In genomic region chr2:105771841-105772240, GRCh38 we compare ENCODE assay signal across 13 cellular contexts. TPM values are rescaled to one million over a fixed set of nuclear protein-coding genes. Genes with fewer than 3 reads are reported as not detected.
A peak's percentile ranks its signal among the peaks of the same experiment; 100 is the strongest.
DNase-seq lines count a peak whose midpoint lies in the region; ATAC-seq and TF ChIP-seq lines count a peak whose summit lies in the region.
"Had no signal": no experiment of that assay in that cellular context is flagged by ENCODE, and none has a peak within 500 bp of the region (broad histone marks: within the 10 kb centered on the region; RNA-seq: fewer than 3 reads in every experiment).

No MANE protein-coding gene starts in this region.

- H3K4me1 Mint-ChIP-seq in activated CD8-positive, alpha-beta T cell treated with anti-CD3 and anti-CD28 coated beads, Interleukin-2, amount 10 ng/mL, durations not matched to agents 7 days and 5 days (ENCODE audit: low read depth), result peaks cover 92% of the 10 kb centered on the region
- H3K4me1 Mint-ChIP-seq in glutamatergic neuron (ENCODE audit: low read depth, unreplicated experiment) (peaks cover 48% of the 10 kb centered on the region), osteocyte (ENCODE audit: unreplicated experiment) (peaks cover 43% of the 10 kb centered on the region), Calu3 (ENCODE audit: low read depth, unreplicated experiment) (peaks cover 18% of the 10 kb centered on the region)

- H3K27ac ChIP-seq in BLaER1 treated with 17β-estradiol and CSF1 and Interleukin-3, amounts not matched to agents 10 nM and 100 nM, result peak overlapping the region in 9 of 11 experiments; percentile 1 to 95 (median 40); a peak in 12 of 22 replicates

- intact Hi-C loops in Calu3 (cut with micrococcal nuclease; ENCODE audit: unreplicated experiment), result no loop called here

- H3K9me3 Mint-ChIP-seq in activated CD8-positive, alpha-beta T cell treated with anti-CD3 and anti-CD28 coated beads, Interleukin-2, amount 10 ng/mL, durations not matched to agents 7 days and 5 days (ENCODE audit: insufficient read depth), result no peaks in the 10 kb centered on the region
- peaks cover 5% of the 10 kb centered on the region for H3K9me3 Mint-ChIP-seq in glutamatergic neuron (ENCODE audit: unreplicated experiment)
- H3K9me3 Mint-ChIP-seq in osteocyte (ENCODE audit: unreplicated experiment), result no peaks in the 10 kb centered on the region
- H3K9me3 Mint-ChIP-seq in Calu3 (ENCODE audit: low read depth, unreplicated experiment), result no peaks in the 10 kb centered on the region
- H3K9me3 Mint-ChIP-seq: activated naive CD8-positive, alpha-beta T cell treated with anti-CD3 and anti-CD28 coated beads, Interleukin-2, amount 10 ng/mL, durations not matched to agents 7 days and 5 days had no signal

- peak overlapping the region; percentile 80 for H3K27ac Mint-ChIP-seq in activated CD8-positive, alpha-beta T cell treated with anti-CD3 and anti-CD28 coated beads, Interleukin-2, amount 10 ng/mL, durations not matched to agents 7 days and 5 days
- H3K27ac Mint-ChIP-seq in glutamatergic neuron (ENCODE audit: unreplicated experiment) (peak overlapping the region; percentile 94), osteocyte (ENCODE audit: unreplicated experiment) (peak overlapping the region; percentile 75), Calu3 (ENCODE audit: unreplicated experiment) (no peak overlapping the region)

- peaks cover 4 to 20% (median 11%) of the 10 kb centered on the region in 11 experiments; a peak in 14 of 22 replicates for H3K9me3 ChIP-seq in BLaER1 treated with 17β-estradiol and CSF1 and Interleukin-3, amounts not matched to agents 10 nM and 100 nM (replicated peaks in 1 of 11)

- H3K36me3 Mint-ChIP-seq in activated CD8-positive, alpha-beta T cell treated with anti-CD3 and anti-CD28 coated beads, Interleukin-2, amount 10 ng/mL, durations not matched to agents 7 days and 5 days (ENCODE audit: low read depth), result peaks cover 65% of the 10 kb centered on the region
- H3K36me3 Mint-ChIP-seq in glutamatergic neuron (ENCODE audit: unreplicated experiment), result peaks cover 6% of the 10 kb centered on the region
- peaks cover 9% of the 10 kb centered on the region for H3K36me3 Mint-ChIP-seq in osteocyte (ENCODE audit: unreplicated experiment)
- H3K36me3 Mint-ChIP-seq in Calu3 (ENCODE audit: insufficient read depth, unreplicated experiment), result peaks cover 22% of the 10 kb centered on the region

- POLR2A ChIA-PET in activated CD8-positive, alpha-beta T cell treated with anti-CD3 and anti-CD28 coated beads, Interleukin-2, amount 10 ng/mL, durations not matched to agents 7 days and 5 days (lab: Charles Lee), result interaction anchor here (1.1 to 1.4 kb wide), 2 partner anchors 18 to 26 kb away, joined by 3 to 5 read pairs; no protein-coding TSS in a partner anchor

- no peak for ATAC-seq in activated CD8-positive, alpha-beta T cell treated with anti-CD3 and anti-CD28 coated beads, Interleukin-2, amount 10 ng/mL, durations not matched to agents 7 days and 5 days
- ATAC-seq in GM19328 (IDR thresholded peaks at IDR 0.05; ENCODE audit: unreplicated experiment), result no peak
- ATAC-seq: GM12878 had no signal

- H3K27me3 ChIP-seq in BLaER1 treated with 17β-estradiol and CSF1 and Interleukin-3, amounts not matched to agents 10 nM and 100 nM, result no peaks in the 10 kb centered on the region

- peaks cover 60 to 97% (median 93%) of the 10 kb centered on the region in 10 experiments for H3K4me1 ChIP-seq in BLaER1 treated with 17β-estradiol and CSF1 and Interleukin-3, amounts not matched to agents 10 nM and 100 nM

- CTCF ChIA-PET in activated CD8-positive, alpha-beta T cell treated with anti-CD3 and anti-CD28 coated beads, Interleukin-2, amount 10 ng/mL, durations not matched to agents 7 days and 5 days (lab: Charles Lee), result interaction anchor here (1.0 to 1.8 kb wide), 8 partner anchors 8 to 311 kb away, joined by 3 to 6 read pairs (median 5); no protein-coding TSS in a partner anchor
- CTCF ChIA-PET in Calu3 (lab: Charles Lee), result no interaction called here

- DNase-seq in activated CD8-positive, alpha-beta T cell treated with anti-CD3 and anti-CD28 coated beads, Interleukin-2, amount 10 ng/mL, durations not matched to agents 7 days and 5 days, result no peak
- DNase-seq in glutamatergic neuron (peak; percentile 50), osteocyte (ENCODE audit: extremely low spot score, unreplicated experiment) (no peak), Calu3 (no peak), SHP77 treated with DMSO at 0.1 percent for 48 hours (lab: John Stamatoyannopoulos, UW) (no peak)
- DNase-seq in NK-92 treated with Interleukin-12 subunit alpha and Interleukin-12 subunit beta, amount 100 ng/mL, for 24 hours (lab: John Stamatoyannopoulos, UW), result no peak
- DNase-seq: Karpas-422, kidney glomerular epithelial cell, NCI-H526 treated with DMSO at 0.1 percent for 48 hours had no signal

- no peaks in the 10 kb centered on the region for H3K27me3 Mint-ChIP-seq in activated CD8-positive, alpha-beta T cell treated with anti-CD3 and anti-CD28 coated beads, Interleukin-2, amount 10 ng/mL, durations not matched to agents 7 days and 5 days (ENCODE audit: low read depth)
- H3K27me3 Mint-ChIP-seq in glutamatergic neuron (ENCODE audit: unreplicated experiment), result no peaks in the 10 kb centered on the region
- no peaks in the 10 kb centered on the region for H3K27me3 Mint-ChIP-seq in osteocyte (ENCODE audit: unreplicated experiment)
- H3K27me3 Mint-ChIP-seq in Calu3 (ENCODE audit: unreplicated experiment), result no peaks in the 10 kb centered on the region
- H3K27me3 Mint-ChIP-seq: activated naive CD8-positive, alpha-beta T cell treated with anti-CD3 and anti-CD28 coated beads, Interleukin-2, amount 10 ng/mL, durations not matched to agents 7 days and 5 days had no signal

- H3K4me3 ChIP-seq in BLaER1 treated with 17β-estradiol and CSF1 and Interleukin-3, amounts not matched to agents 10 nM and 100 nM, result no peak overlapping the region
- H3K4me3 ChIP-seq: GM12878 had no signal

- peak overlapping the region; percentile 5 to 99 (median 94); a peak in 14 of 22 replicates for H3K4me2 ChIP-seq in BLaER1 treated with 17β-estradiol and CSF1 and Interleukin-3, amounts not matched to agents 10 nM and 100 nM

- BruUV-seq in Calu3 (replicated peaks; lab: Mats Ljungman, UMichigan), result no TSS peak

- peaks cover 27 to 85% (median 68%) of the 10 kb centered on the region in 11 experiments; a peak in 19 of 22 replicates for H4K20me1 ChIP-seq in BLaER1 treated with 17β-estradiol and CSF1 and Interleukin-3, amounts not matched to agents 10 nM and 100 nM

- H3K4me3 Mint-ChIP-seq in activated CD8-positive, alpha-beta T cell treated with anti-CD3 and anti-CD28 coated beads, Interleukin-2, amount 10 ng/mL, durations not matched to agents 7 days and 5 days, result no peak overlapping the region
- H3K4me3 Mint-ChIP-seq in glutamatergic neuron (ENCODE audit: unreplicated experiment), result peak overlapping the region; percentile 57
- H3K4me3 Mint-ChIP-seq in osteocyte (ENCODE audit: unreplicated experiment), result peak overlapping the region; percentile 14
- no peak overlapping the region for H3K4me3 Mint-ChIP-seq in Calu3 (ENCODE audit: low read depth, unreplicated experiment)
- H3K4me3 Mint-ChIP-seq: activated naive CD8-positive, alpha-beta T cell treated with anti-CD3 and anti-CD28 coated beads, Interleukin-2, amount 10 ng/mL, durations not matched to agents 7 days and 5 days had no signal

- TF ChIP-seq CTCF in glutamatergic neuron (IDR thresholded peaks at IDR 0.05; ENCODE audit: partially characterized antibody, unreplicated experiment) (no peak), osteocyte (IDR thresholded peaks at IDR 0.05) (no peak), Calu3 (IDR thresholded peaks at IDR 0.05; ENCODE audit: unreplicated experiment) (no peak)

- peak overlapping the region in 3 of 11 experiments; percentile 2 to 9 (median 7); a peak in 2 of 22 replicates for H3K9ac ChIP-seq in BLaER1 treated with 17β-estradiol and CSF1 and Interleukin-3, amounts not matched to agents 10 nM and 100 nM

- H3K36me3 ChIP-seq in BLaER1 treated with 17β-estradiol and CSF1 and Interleukin-3, amounts not matched to agents 10 nM and 100 nM, result peaks cover 16 to 46% (median 33%) of the 10 kb centered on the region in 11 experiments

RNA-seq across cellular contexts. Expression of gene NCK2, which starts 27.1 kb away (rescaled TPM):
- 10 to 100 TPM; 60.7 to 61.3 TPM for total RNA-seq in activated CD8-positive, alpha-beta T cell treated with anti-CD3 and anti-CD28 coated beads, Interleukin-2, amount 10 ng/mL, durations not matched to agents 7 days and 5 days
- total RNA-seq in glutamatergic neuron (ENCODE audit: unreplicated experiment) (82.4 TPM), osteocyte (39.5 and 45.4 TPM in 2 replicates), Calu3 (2022) (88.6 and 96.9 TPM in 2 replicates)

Comparison
In these comparisons a context has a peak if more than half of its experiments do, and no peak if none do; other contexts are left out.
1. H3K4me3 Mint-ChIP-seq: peak in glutamatergic neuron (single experiment) and osteocyte (single experiment); none in activated CD8-positive, alpha-beta T cell treated with anti-CD3 and anti-CD28 coated beads, Interleukin-2, amount 10 ng/mL, durations not matched to agents 7 days and 5 days (single experiment) and Calu3 (single experiment).